10 cellular contexts compared by ENCODE assay signal in genomic region chr16:57358527-57359095, GRCh38. TPM values are rescaled to one million over a fixed set of nuclear protein-coding genes. Genes with fewer than 3 reads are reported as not detected.
A peak's percentile ranks its signal among the peaks of the same experiment; 100 is the strongest.
DNase-seq lines count a peak whose midpoint lies in the region; ATAC-seq lines count a peak whose summit lies in the region.
"Had no signal": no experiment of that assay in that cellular context is flagged by ENCODE, and none has a peak within 500 bp of the region (broad histone marks: within the 10 kb centered on the region; RNA-seq: fewer than 3 reads in every experiment).

Gene CCL22 (plus strand): TSS chr16:57358783. CDS start chr16:57358817, 34 bp downstream.

- peak; percentile 39 for DNase-seq in stimulated activated CD4-positive, alpha-beta T cell treated with anti-CD3 and anti-CD28 coated beads, Interleukin-1b, Interleukin-23, amount 100 ng/mL, for 48 hours
- no peak for DNase-seq in stimulated activated CD4-positive, alpha-beta T cell treated with anti-CD3 and anti-CD28 coated beads, Interleukin-2, amount 100 ng/mL, for 24 hours
- no peak for DNase-seq in activated T-helper 2 cell treated with anti-CD3 and anti-CD28 coated beads, Interferon-gamma antibody, Interleukin-2, Interleukin-4, amounts not matched to agents 10 μg/mL and 5 μg/mL and 100 μg/mL, durations not matched to agents 14 hours and 24 hours and 36 hours (ENCODE audit: low spot score)
- DNase-seq in Ammon's horn (ENCODE audit: low spot score) (no peak), NCI-H2081 (lab: John Stamatoyannopoulos, UW) (no peak)
- DNase-seq: NCI-H82; stimulated activated CD4-positive, alpha-beta T cell treated with anti-CD3 and anti-CD28 coated beads, Interleukin-12 subunit alpha, Interleukin-12 subunit beta, amount 100 ng/mL, for 4 hours had no signal

- H3K4me1 Mint-ChIP-seq in activated T-helper 2 cell treated with anti-CD3 and anti-CD28 coated beads, Interferon-gamma antibody, Interleukin-2, Interleukin-4, amounts not matched to agents 10 μg/mL and 5 μg/mL and 100 μg/mL, durations not matched to agents 14 hours and 24 hours and 36 hours (ENCODE audit: low read depth): peaks cover 10% of the 10 kb centered on the region

- peak within 1 kb of the TSS; percentile 61 for H3K27ac Mint-ChIP-seq in activated T-helper 2 cell treated with anti-CD3 and anti-CD28 coated beads, Interferon-gamma antibody, Interleukin-2, Interleukin-4, amounts not matched to agents 10 μg/mL and 5 μg/mL and 100 μg/mL, durations not matched to agents 14 hours and 24 hours and 36 hours

- H3K4me3 Mint-ChIP-seq in activated T-helper 2 cell treated with anti-CD3 and anti-CD28 coated beads, Interferon-gamma antibody, Interleukin-2, Interleukin-4, amounts not matched to agents 10 μg/mL and 5 μg/mL and 100 μg/mL, durations not matched to agents 14 hours and 24 hours and 36 hours (ENCODE audit: low read depth): peak within 1 kb of the TSS; percentile 33

- intact Hi-C loops in activated T-helper 2 cell treated with anti-CD3 and anti-CD28 coated beads, Interferon-gamma antibody, Interleukin-2, Interleukin-4, amounts not matched to agents 10 μg/mL and 5 μg/mL and 100 μg/mL, durations not matched to agents 14 hours and 24 hours and 36 hours (cut with micrococcal nuclease): no loop called here

- no peaks in the 10 kb centered on the region for H3K36me3 Mint-ChIP-seq in activated T-helper 2 cell treated with anti-CD3 and anti-CD28 coated beads, Interferon-gamma antibody, Interleukin-2, Interleukin-4, amounts not matched to agents 10 μg/mL and 5 μg/mL and 100 μg/mL, durations not matched to agents 14 hours and 24 hours and 36 hours (ENCODE audit: low read depth)

- ATAC-seq in HG02852 (IDR thresholded peaks at IDR 0.05; ENCODE audit: unreplicated experiment) (peak; percentile 48), HG02973 (IDR thresholded peaks at IDR 0.05; ENCODE audit: unreplicated experiment) (no peak), HG03095 (IDR thresholded peaks at IDR 0.05; ENCODE audit: unreplicated experiment) (no peak)

- no peaks in the 10 kb centered on the region for H3K9me3 Mint-ChIP-seq in activated T-helper 2 cell treated with anti-CD3 and anti-CD28 coated beads, Interferon-gamma antibody, Interleukin-2, Interleukin-4, amounts not matched to agents 10 μg/mL and 5 μg/mL and 100 μg/mL, durations not matched to agents 14 hours and 24 hours and 36 hours

- peaks cover under 1% of the 10 kb centered on the region for H3K27me3 Mint-ChIP-seq in activated T-helper 2 cell treated with anti-CD3 and anti-CD28 coated beads, Interferon-gamma antibody, Interleukin-2, Interleukin-4, amounts not matched to agents 10 μg/mL and 5 μg/mL and 100 μg/mL, durations not matched to agents 14 hours and 24 hours and 36 hours (ENCODE audit: low read depth)

RNA-seq across cellular contexts. Expression of gene CCL22, which starts in this region (rescaled TPM):
- 32.5 and 34.3 TPM in 2 replicates for total RNA-seq in activated T-helper 2 cell treated with anti-CD3 and anti-CD28 coated beads, Interferon-gamma antibody, Interleukin-2, Interleukin-4, amounts not matched to agents 10 μg/mL and 5 μg/mL and 100 μg/mL, durations not matched to agents 14 hours and 24 hours and 36 hours
